2 cellular contexts compared by ENCODE assay signal in the genomic region with DNA sequence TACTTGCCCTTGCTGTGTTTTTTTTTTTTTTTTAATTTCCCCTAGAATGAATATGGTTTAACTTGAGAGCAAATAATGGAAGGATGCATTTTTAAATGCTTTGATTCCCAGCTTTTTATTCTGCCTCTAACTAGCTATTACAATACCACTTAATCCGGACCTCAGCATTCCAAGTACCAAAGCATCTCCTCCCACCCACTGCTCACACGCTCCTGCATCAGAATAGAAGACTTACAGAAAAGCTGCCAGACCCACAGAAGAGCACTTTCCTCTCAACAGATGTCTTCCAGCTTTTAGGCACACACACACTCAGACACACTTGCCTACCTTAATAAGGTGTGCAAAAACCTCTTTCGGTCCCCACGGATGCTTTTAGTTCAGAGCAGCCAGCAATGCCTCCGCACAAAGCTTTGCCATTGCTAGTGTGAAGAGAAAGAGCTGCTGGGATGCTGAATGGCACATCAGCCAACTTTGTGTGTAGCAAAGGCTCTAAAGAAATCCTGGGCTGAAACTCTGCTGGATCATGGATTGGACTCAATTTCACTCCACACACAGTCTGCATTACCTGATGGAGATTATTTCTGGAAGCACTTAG.
TF ChIP-seq lines count a peak whose summit lies in the region.

No MANE protein-coding gene starts in this region.

TF ChIP-seq in HepG2, 621 proteins besides CTCF, POLR2A, EP300 and RAD21 (continued from another document):
- TF ChIP-seq, protein P1, sequence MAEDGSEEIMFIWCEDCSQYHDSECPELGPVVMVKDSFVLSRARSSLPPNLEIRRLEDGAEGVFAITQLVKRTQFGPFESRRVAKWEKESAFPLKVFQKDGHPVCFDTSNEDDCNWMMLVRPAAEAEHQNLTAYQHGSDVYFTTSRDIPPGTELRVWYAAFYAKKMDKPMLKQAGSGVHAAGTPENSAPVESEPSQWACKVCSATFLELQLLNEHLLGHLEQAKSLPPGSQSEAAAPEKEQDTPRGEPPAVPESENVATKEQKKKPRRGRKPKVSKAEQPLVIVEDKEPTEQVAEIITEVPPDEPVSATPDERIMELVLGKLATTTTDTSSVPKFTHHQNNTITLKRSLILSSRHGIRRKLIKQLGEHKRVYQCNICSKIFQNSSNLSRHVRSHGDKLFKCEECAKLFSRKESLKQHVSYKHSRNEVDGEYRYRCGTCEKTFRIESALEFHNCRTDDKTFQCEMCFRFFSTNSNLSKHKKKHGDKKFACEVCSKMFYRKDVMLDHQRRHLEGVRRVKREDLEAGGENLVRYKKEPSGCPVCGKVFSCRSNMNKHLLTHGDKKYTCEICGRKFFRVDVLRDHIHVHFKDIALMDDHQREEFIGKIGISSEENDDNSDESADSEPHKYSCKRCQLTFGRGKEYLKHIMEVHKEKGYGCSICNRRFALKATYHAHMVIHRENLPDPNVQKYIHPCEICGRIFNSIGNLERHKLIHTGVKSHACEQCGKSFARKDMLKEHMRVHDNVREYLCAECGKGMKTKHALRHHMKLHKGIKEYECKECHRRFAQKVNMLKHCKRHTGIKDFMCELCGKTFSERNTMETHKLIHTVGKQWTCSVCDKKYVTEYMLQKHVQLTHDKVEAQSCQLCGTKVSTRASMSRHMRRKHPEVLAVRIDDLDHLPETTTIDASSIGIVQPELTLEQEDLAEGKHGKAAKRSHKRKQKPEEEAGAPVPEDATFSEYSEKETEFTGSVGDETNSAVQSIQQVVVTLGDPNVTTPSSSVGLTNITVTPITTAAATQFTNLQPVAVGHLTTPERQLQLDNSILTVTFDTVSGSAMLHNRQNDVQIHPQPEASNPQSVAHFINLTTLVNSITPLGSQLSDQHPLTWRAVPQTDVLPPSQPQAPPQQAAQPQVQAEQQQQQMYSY (CRISPR knock-in tag; IDR thresholded peaks at IDR 0.05): 0 out of 2 replicates have a peak, but pooled peaks have one; percentile 22
- no peak for TF ChIP-seq ZNF431 (CRISPR knock-in tag; IDR thresholded peaks at IDR 0.05; ENCODE audit: borderline replicate concordance, low read depth)

TF ChIP-seq in neural cell, 6 proteins besides CTCF, POLR2A, EP300 and RAD21 (continued from another document):
- TF ChIP-seq, protein P2, sequence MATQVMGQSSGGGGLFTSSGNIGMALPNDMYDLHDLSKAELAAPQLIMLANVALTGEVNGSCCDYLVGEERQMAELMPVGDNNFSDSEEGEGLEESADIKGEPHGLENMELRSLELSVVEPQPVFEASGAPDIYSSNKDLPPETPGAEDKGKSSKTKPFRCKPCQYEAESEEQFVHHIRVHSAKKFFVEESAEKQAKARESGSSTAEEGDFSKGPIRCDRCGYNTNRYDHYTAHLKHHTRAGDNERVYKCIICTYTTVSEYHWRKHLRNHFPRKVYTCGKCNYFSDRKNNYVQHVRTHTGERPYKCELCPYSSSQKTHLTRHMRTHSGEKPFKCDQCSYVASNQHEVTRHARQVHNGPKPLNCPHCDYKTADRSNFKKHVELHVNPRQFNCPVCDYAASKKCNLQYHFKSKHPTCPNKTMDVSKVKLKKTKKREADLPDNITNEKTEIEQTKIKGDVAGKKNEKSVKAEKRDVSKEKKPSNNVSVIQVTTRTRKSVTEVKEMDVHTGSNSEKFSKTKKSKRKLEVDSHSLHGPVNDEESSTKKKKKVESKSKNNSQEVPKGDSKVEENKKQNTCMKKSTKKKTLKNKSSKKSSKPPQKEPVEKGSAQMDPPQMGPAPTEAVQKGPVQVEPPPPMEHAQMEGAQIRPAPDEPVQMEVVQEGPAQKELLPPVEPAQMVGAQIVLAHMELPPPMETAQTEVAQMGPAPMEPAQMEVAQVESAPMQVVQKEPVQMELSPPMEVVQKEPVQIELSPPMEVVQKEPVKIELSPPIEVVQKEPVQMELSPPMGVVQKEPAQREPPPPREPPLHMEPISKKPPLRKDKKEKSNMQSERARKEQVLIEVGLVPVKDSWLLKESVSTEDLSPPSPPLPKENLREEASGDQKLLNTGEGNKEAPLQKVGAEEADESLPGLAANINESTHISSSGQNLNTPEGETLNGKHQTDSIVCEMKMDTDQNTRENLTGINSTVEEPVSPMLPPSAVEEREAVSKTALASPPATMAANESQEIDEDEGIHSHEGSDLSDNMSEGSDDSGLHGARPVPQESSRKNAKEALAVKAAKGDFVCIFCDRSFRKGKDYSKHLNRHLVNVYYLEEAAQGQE (IDR thresholded peaks at IDR 0.05; ENCODE audit: borderline replicate concordance): peak; percentile 57
TF ChIP-seq in neural cell: peak in this region for 5.
